17 cellular contexts compared by ENCODE assay signal in the genomic region with DNA sequence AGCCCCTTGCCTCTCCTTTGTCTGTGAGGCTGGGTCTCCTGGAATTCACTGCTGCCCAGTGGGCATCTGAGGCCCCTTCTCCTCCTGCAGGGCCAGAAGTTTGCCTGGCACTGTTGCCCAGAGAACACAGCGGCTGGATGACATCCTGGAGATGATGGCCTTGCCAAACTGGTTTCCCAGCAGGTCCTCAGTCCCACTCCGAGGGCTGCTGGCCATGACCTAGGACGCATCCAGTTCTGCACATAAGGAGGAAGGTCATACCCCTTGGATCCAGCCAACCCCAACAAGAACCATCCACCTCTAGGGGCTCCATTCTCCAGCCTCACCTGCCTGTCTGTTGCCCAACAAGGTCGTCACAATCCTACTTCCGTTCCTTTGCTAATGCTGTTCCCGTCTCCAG. TPM values are rescaled to one million over a fixed set of nuclear protein-coding genes. Genes with fewer than 3 reads are reported as not detected.
A peak's percentile ranks its signal among the peaks of the same experiment; 100 is the strongest.
DNase-seq lines count a peak whose midpoint lies in the region; ATAC-seq and TF ChIP-seq lines count a peak whose summit lies in the region.
"Had no signal": no experiment of that assay in that cellular context is flagged by ENCODE, and none has a peak within 500 bp of the region (broad histone marks: within the 10 kb centered on the region; RNA-seq: fewer than 3 reads in every experiment).

No MANE protein-coding gene starts in this region.

- H3K4me3 Mint-ChIP-seq in activated naive CD4-positive, alpha-beta T cell treated with anti-CD3 and anti-CD28 coated beads, Interleukin-2, amount 50 U/mL, for 24 hours = no peak overlapping the region
- H3K4me3 Mint-ChIP-seq in progenitor cell of endocrine pancreas (ENCODE audit: low read depth) = no peak overlapping the region
- H3K4me3 Mint-ChIP-seq: CD4-positive, alpha-beta T cell; GM23338 had no signal

- H3K4me1 Mint-ChIP-seq in activated naive CD4-positive, alpha-beta T cell treated with anti-CD3 and anti-CD28 coated beads, Interleukin-2, amount 50 U/mL, for 24 hours = peaks cover 14% of the 10 kb centered on the region
- peaks cover 25% of the 10 kb centered on the region for H3K4me1 Mint-ChIP-seq in progenitor cell of endocrine pancreas (ENCODE audit: low read depth)

- H3K4me2 ChIP-seq in hepatocyte = no peak overlapping the region
- H3K4me2 ChIP-seq: A549, GM23338 had no signal

- TF ChIP-seq CTCF in hepatocyte (IDR thresholded peaks at IDR 0.05; ENCODE audit: poor library complexity) (no peak), progenitor cell of endocrine pancreas (IDR thresholded peaks at IDR 0.05; ENCODE audit: unreplicated experiment) (no peak)

- peak overlapping the region; percentile 35 for H3K27ac Mint-ChIP-seq in activated naive CD4-positive, alpha-beta T cell treated with anti-CD3 and anti-CD28 coated beads, Interleukin-2, amount 50 U/mL, for 24 hours
- no peak overlapping the region for H3K27ac Mint-ChIP-seq in activated naive CD4-positive, alpha-beta T cell treated with anti-CD3 and anti-CD28 coated beads, Interleukin-2, amount 50 U/mL, for 72 hours
- H3K27ac Mint-ChIP-seq in progenitor cell of endocrine pancreas = peak overlapping the region; percentile 29
- H3K27ac Mint-ChIP-seq: CD4-positive, alpha-beta T cell; GM23338 had no signal

- 87% methylated on average over 6 of the region's 6 CpGs for WGBS in hepatocyte (ENCODE audit: low lambda C conversion rate, missing lambda C conversion rate)

- H3K36me3 ChIP-seq in hepatocyte (replicated peaks; ENCODE audit: insufficient read depth, low read depth) = no peaks in the 10 kb centered on the region

- ATAC-seq in activated naive CD4-positive, alpha-beta T cell treated with anti-CD3 and anti-CD28 coated beads, Interleukin-2, amount 50 U/mL, for 72 hours = no peak
- ATAC-seq: A549, GM23338 had no signal

- no peaks in the 10 kb centered on the region for H3K27me3 ChIP-seq in hepatocyte

- H3K9me3 Mint-ChIP-seq in activated naive CD4-positive, alpha-beta T cell treated with anti-CD3 and anti-CD28 coated beads, Interleukin-2, amount 50 U/mL, for 24 hours = no peaks in the 10 kb centered on the region
- no peaks in the 10 kb centered on the region for H3K9me3 Mint-ChIP-seq in activated naive CD4-positive, alpha-beta T cell treated with anti-CD3 and anti-CD28 coated beads, Interleukin-2, amount 50 U/mL, for 72 hours
- H3K9me3 Mint-ChIP-seq in progenitor cell of endocrine pancreas (ENCODE audit: low read depth) = no peaks in the 10 kb centered on the region
- H3K9me3 Mint-ChIP-seq: CD4-positive, alpha-beta T cell; GM23338 had no signal

- no peaks in the 10 kb centered on the region for H3K36me3 Mint-ChIP-seq in activated naive CD4-positive, alpha-beta T cell treated with anti-CD3 and anti-CD28 coated beads, Interleukin-2, amount 50 U/mL, for 24 hours
- H3K36me3 Mint-ChIP-seq in activated naive CD4-positive, alpha-beta T cell treated with anti-CD3 and anti-CD28 coated beads, Interleukin-2, amount 50 U/mL, for 72 hours = peaks cover 5 to 14% of the 10 kb centered on the region in 2 donors
- H3K36me3 Mint-ChIP-seq in progenitor cell of endocrine pancreas (ENCODE audit: insufficient read depth) = no peaks in the 10 kb centered on the region

- H3K4me1 ChIP-seq in hepatocyte (ENCODE audit: insufficient read depth) = peaks cover 30% of the 10 kb centered on the region

- peak overlapping the region; percentile 96 for H3K27ac ChIP-seq in hepatocyte
- H3K27ac ChIP-seq: 22Rv1, A549, C4-2B had no signal

- no peaks in the 10 kb centered on the region for H4K20me1 ChIP-seq in hepatocyte (ENCODE audit: insufficient read depth, poor library complexity, severe bottlenecking)

- no peaks in the 10 kb centered on the region for H3K27me3 Mint-ChIP-seq in activated naive CD4-positive, alpha-beta T cell treated with anti-CD3 and anti-CD28 coated beads, Interleukin-2, amount 50 U/mL, for 24 hours
- no peaks in the 10 kb centered on the region for H3K27me3 Mint-ChIP-seq in progenitor cell of endocrine pancreas

- no peaks in the 10 kb centered on the region for H3K9me3 ChIP-seq in hepatocyte (ENCODE audit: low read depth)
- H3K9me3 ChIP-seq: A549 had no signal

- H3K9me2 ChIP-seq in hepatocyte (replicated peaks; ENCODE audit: insufficient read depth) = no peaks in the 10 kb centered on the region

- H2AFZ ChIP-seq in hepatocyte = no peak overlapping the region
- H2AFZ ChIP-seq: GM23338 had no signal

- H3K4me3 ChIP-seq in hepatocyte = no peak overlapping the region
- H3K4me3 ChIP-seq: A549, GM23338 had no signal

- DNase-seq in activated naive CD4-positive, alpha-beta T cell treated with anti-CD3 and anti-CD28 coated beads, Interleukin-2, amount 50 U/mL, for 72 hours (ENCODE audit: low spot score in 2 of 2) = no peak
- peak; percentile 10 for DNase-seq in DMS53 treated with DMSO at 0.1 percent for 48 hours (lab: John Stamatoyannopoulos, UW; ENCODE audit: unreplicated experiment)
- no peak for DNase-seq in hepatocyte (ENCODE audit: low spot score)
- no peak for DNase-seq in progenitor cell of endocrine pancreas (ENCODE audit: low spot score, unreplicated experiment)
- DNase-seq in activated CD4-positive, alpha-beta T cell treated with anti-CD3 and anti-CD28 coated beads for 48 hours = no peak
- no peak for DNase-seq in SIG-M5 (lab: John Stamatoyannopoulos, UW)
- no peak for DNase-seq in SW 1271 (lab: John Stamatoyannopoulos, UW)
- DNase-seq: AML-193; CD4-positive, alpha-beta T cell; DMS153; HCEC 1CT; IMR-90 had no signal

- peaks cover 15% of the 10 kb centered on the region for H3K79me2 ChIP-seq in hepatocyte

RNA-seq across cellular contexts. Expression of a gene that starts 3.4 kb away (rescaled TPM):
- total RNA-seq in activated naive CD4-positive, alpha-beta T cell treated with anti-CD3 and anti-CD28 coated beads, Interleukin-2, amount 50 U/mL, for 72 hours = 100 to 1,000 TPM in 1 of 2 donors, 10 to 100 TPM in 1; 32.5 to 128 TPM
- total RNA-seq in hepatocyte (43.0 and 64.7 TPM in 2 replicates), progenitor cell of endocrine pancreas (40.8 and 48.0 TPM in 2 replicates)
- polyA plus RNA-seq in hepatocyte = 88.7 and 112 TPM in 2 replicates

RNA-seq across cellular contexts. Expression of a gene that starts 29.7 kb away (rescaled TPM):
- total RNA-seq in activated naive CD4-positive, alpha-beta T cell treated with anti-CD3 and anti-CD28 coated beads, Interleukin-2, amount 50 U/mL, for 72 hours = 10 to 100 TPM in 1 of 2 donors, 1 to 10 TPM in 1; 7.0 to 10.2 TPM
- total RNA-seq in hepatocyte (130 and 156 TPM in 2 replicates), progenitor cell of endocrine pancreas (3.1 and 3.7 TPM in 2 replicates)
- 240 and 307 TPM in 2 replicates for polyA plus RNA-seq in hepatocyte

RNA-seq across cellular contexts. Expression of a gene that starts 45.1 kb away (rescaled TPM):
- under 1 TPM; 0.32 to 0.43 TPM for total RNA-seq in activated naive CD4-positive, alpha-beta T cell treated with anti-CD3 and anti-CD28 coated beads, Interleukin-2, amount 50 U/mL, for 72 hours
- total RNA-seq in hepatocyte (3.4 and 3.5 TPM in 2 replicates), progenitor cell of endocrine pancreas (14.8 and 17.9 TPM in 2 replicates)
- 5.6 and 6.1 TPM in 2 replicates for polyA plus RNA-seq in hepatocyte

Comparison
In these comparisons a context has a peak if more than half of its experiments do, and no peak if none do; other contexts are left out.
1. H3K27ac Mint-ChIP-seq: peak in activated naive CD4-positive, alpha-beta T cell treated with anti-CD3 and anti-CD28 coated beads, Interleukin-2, amount 50 U/mL, for 24 hours (single experiment) and progenitor cell of endocrine pancreas (single experiment); none in activated naive CD4-positive, alpha-beta T cell treated with anti-CD3 and anti-CD28 coated beads, Interleukin-2, amount 50 U/mL, for 72 hours (0 of 2).
2. RNA of a gene that starts 29.7 kb away (total RNA-seq): 130 to 156 TPM in hepatocyte; 7.0 to 10.2 TPM in activated naive CD4-positive, alpha-beta T cell treated with anti-CD3 and anti-CD28 coated beads, Interleukin-2, amount 50 U/mL, for 72 hours and 3.1 to 3.7 TPM in progenitor cell of endocrine pancreas; every median in the first group is over 10 times any median in the second.